In the genomic region with DNA sequence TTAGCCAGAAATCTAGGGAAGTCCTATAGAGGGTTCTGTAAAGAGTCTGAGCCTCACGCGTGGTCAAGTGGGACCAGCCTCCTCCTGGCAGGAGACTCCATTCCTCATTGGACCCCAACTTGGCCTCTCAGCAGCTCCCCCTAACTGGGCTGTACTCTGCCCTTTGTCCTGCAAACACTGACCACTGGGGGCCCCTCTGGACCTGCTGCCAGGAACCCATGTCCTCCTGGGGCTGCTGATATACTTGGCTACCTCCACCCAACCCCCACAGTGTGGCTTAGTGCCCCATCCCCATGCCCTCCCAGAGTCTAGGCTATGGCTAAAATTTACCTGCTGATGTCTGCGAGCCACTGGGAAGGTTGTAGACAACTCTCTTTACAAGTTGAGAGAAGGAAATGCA, we compare ENCODE assay signal across 2 cellular contexts.
TF ChIP-seq lines count a peak whose summit lies in the region.

No MANE protein-coding gene starts in this region.

TF ChIP-seq in GM23338, 12 proteins besides CTCF, POLR2A, EP300 and RAD21 (continues in another document):
- TF ChIP-seq, protein P1, sequence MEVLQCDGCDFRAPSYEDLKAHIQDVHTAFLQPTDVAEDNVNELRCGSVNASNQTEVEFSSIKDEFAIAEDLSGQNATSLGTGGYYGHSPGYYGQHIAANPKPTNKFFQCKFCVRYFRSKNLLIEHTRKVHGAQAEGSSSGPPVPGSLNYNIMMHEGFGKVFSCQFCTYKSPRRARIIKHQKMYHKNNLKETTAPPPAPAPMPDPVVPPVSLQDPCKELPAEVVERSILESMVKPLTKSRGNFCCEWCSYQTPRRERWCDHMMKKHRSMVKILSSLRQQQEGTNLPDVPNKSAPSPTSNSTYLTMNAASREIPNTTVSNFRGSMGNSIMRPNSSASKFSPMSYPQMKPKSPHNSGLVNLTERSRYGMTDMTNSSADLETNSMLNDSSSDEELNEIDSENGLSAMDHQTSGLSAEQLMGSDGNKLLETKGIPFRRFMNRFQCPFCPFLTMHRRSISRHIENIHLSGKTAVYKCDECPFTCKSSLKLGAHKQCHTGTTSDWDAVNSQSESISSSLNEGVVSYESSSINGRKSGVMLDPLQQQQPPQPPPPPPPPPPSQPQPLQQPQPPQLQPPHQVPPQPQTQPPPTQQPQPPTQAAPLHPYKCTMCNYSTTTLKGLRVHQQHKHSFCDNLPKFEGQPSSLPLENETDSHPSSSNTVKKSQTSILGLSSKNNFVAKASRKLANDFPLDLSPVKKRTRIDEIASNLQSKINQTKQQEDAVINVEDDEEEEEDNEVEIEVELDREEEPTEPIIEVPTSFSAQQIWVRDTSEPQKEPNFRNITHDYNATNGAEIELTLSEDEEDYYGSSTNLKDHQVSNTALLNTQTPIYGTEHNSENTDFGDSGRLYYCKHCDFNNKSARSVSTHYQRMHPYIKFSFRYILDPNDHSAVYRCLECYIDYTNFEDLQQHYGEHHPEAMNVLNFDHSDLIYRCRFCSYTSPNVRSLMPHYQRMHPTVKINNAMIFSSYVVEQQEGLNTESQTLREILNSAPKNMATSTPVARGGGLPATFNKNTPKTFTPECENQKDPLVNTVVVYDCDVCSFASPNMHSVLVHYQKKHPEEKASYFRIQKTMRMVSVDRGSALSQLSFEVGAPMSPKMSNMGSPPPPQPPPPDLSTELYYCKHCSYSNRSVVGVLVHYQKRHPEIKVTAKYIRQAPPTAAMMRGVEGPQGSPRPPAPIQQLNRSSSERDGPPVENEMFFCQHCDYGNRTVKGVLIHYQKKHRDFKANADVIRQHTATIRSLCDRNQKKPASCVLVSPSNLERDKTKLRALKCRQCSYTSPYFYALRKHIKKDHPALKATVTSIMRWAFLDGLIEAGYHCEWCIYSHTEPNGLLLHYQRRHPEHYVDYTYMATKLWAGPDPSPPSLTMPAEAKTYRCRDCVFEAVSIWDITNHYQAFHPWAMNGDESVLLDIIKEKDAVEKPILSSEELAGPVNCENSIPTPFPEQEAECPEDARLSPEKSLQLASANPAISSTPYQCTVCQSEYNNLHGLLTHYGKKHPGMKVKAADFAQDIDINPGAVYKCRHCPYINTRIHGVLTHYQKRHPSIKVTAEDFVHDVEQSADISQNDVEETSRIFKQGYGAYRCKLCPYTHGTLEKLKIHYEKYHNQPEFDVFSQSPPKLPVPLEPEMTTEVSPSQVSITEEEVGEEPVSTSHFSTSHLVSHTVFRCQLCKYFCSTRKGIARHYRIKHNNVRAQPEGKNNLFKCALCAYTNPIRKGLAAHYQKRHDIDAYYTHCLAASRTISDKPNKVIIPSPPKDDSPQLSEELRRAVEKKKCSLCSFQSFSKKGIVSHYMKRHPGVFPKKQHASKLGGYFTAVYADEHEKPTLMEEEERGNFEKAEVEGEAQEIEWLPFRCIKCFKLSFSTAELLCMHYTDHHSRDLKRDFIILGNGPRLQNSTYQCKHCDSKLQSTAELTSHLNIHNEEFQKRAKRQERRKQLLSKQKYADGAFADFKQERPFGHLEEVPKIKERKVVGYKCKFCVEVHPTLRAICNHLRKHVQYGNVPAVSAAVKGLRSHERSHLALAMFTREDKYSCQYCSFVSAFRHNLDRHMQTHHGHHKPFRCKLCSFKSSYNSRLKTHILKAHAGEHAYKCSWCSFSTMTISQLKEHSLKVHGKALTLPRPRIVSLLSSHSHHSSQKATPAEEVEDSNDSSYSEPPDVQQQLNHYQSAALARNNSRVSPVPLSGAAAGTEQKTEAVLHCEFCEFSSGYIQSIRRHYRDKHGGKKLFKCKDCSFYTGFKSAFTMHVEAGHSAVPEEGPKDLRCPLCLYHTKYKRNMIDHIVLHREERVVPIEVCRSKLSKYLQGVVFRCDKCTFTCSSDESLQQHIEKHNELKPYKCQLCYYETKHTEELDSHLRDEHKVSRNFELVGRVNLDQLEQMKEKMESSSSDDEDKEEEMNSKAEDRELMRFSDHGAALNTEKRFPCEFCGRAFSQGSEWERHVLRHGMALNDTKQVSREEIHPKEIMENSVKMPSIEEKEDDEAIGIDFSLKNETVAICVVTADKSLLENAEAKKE (CRISPR knock-in tag; IDR thresholded peaks at IDR 0.05): no peak
- TF ChIP-seq EZH2phosphoT487 (IDR thresholded peaks at IDR 0.05; ENCODE audit: unreplicated experiment): no peak
- TF ChIP-seq, protein P2, sequence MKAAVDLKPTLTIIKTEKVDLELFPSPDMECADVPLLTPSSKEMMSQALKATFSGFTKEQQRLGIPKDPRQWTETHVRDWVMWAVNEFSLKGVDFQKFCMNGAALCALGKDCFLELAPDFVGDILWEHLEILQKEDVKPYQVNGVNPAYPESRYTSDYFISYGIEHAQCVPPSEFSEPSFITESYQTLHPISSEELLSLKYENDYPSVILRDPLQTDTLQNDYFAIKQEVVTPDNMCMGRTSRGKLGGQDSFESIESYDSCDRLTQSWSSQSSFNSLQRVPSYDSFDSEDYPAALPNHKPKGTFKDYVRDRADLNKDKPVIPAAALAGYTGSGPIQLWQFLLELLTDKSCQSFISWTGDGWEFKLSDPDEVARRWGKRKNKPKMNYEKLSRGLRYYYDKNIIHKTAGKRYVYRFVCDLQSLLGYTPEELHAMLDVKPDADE (IDR thresholded peaks at IDR 0.05): no peak
- no peak for TF ChIP-seq ZNF114 (CRISPR knock-in tag; IDR thresholded peaks at IDR 0.05)
- no peak for TF ChIP-seq CREB1 (CRISPR knock-in tag; IDR thresholded peaks at IDR 0.05; ENCODE audit: low read depth)
- TF ChIP-seq JUNB (IDR thresholded peaks at IDR 0.05; ENCODE audit: unreplicated experiment): no peak
- no peak for TF ChIP-seq STAT1 (IDR thresholded peaks at IDR 0.05; ENCODE audit: unreplicated experiment)
- no peak for TF ChIP-seq EZH2 (IDR thresholded peaks at IDR 0.05; ENCODE audit: low read depth, unreplicated experiment)
- TF ChIP-seq ZNF331 (CRISPR knock-in tag; IDR thresholded peaks at IDR 0.05; ENCODE audit: low read depth): no peak
- no peak for TF ChIP-seq POLR2AphosphoS5 (IDR thresholded peaks at IDR 0.05; ENCODE audit: low read depth)

TF ChIP-seq in WTC11, 78 proteins besides CTCF, POLR2A, EP300 and RAD21 (continued from another document):
- TF ChIP-seq, protein P3, sequence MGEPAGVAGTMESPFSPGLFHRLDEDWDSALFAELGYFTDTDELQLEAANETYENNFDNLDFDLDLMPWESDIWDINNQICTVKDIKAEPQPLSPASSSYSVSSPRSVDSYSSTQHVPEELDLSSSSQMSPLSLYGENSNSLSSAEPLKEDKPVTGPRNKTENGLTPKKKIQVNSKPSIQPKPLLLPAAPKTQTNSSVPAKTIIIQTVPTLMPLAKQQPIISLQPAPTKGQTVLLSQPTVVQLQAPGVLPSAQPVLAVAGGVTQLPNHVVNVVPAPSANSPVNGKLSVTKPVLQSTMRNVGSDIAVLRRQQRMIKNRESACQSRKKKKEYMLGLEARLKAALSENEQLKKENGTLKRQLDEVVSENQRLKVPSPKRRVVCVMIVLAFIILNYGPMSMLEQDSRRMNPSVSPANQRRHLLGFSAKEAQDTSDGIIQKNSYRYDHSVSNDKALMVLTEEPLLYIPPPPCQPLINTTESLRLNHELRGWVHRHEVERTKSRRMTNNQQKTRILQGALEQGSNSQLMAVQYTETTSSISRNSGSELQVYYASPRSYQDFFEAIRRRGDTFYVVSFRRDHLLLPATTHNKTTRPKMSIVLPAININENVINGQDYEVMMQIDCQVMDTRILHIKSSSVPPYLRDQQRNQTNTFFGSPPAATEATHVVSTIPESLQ (CRISPR knock-in tag; IDR thresholded peaks at IDR 0.05): no peak
- no peak for TF ChIP-seq ZNF121 (CRISPR knock-in tag; IDR thresholded peaks at IDR 0.05)
- TF ChIP-seq ZNF138 (CRISPR knock-in tag; conservative IDR thresholded peaks at IDR 0.05): no peak
